ENCODE assay signal across 31 cellular contexts in the genomic region with DNA sequence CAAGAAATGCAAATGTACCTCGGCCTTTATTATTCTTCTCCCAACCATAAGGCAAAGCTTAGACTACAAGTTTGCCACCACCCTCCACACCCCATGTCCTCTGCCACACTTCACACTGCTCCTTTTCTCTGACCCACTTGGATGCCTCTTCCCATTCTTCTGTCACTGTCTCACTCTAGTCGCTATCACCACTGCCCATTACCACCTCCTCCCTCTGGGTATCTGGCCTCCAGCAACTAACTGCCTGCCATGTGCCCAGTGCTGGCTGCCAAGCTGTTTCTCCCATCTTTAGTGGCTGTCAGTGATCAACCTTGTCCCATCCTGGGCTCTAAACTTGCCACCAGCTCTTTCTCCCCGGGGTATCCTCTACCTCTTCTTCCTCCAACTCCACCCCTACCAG. TPM values are rescaled to one million over a fixed set of nuclear protein-coding genes. Genes with fewer than 3 reads are reported as not detected.
DNase-seq lines count a peak whose midpoint lies in the region; ATAC-seq and TF ChIP-seq lines count a peak whose summit lies in the region.
"Had no signal": no experiment of that assay in that cellular context is flagged by ENCODE, and none has a peak within 500 bp of the region (broad histone marks: within the 10 kb centered on the region; RNA-seq: fewer than 3 reads in every experiment).

No MANE protein-coding gene starts in this region.

- H3K9me3 ChIP-seq in mammary epithelial cell (replicated peaks; ENCODE audit: insufficient read depth, low read length) (no peaks in the 10 kb centered on the region), breast epithelium (no peaks in the 10 kb centered on the region), left ventricle myocardium inferior (replicated peaks) (no peaks in the 10 kb centered on the region)
- H3K9me3 ChIP-seq: A549, HAP-1, thoracic aorta had no signal

- H3K27me3 Mint-ChIP-seq in stimulated activated memory B cell treated with anti-CD40 and anti-IgM and Interleukin-4, amounts not matched to agents 10 μg/mL and 1 μg/mL and 100 μg/mL, for 72 hours, result peaks cover 7% of the 10 kb centered on the region
- H3K27me3 Mint-ChIP-seq in CD14-positive monocyte (ENCODE audit: low read depth in 3 of 3), result peaks cover 4 to 8% (median 5%) of the 10 kb centered on the region in 3 donors
- H3K27me3 Mint-ChIP-seq: activated naive CD8-positive, alpha-beta T cell treated with anti-CD3 and anti-CD28 coated beads, Interleukin-2, amount 50 U/mL, for 24 hours; activated T-cell treated with anti-CD3 and anti-CD28 coated beads, Interleukin-2, amount 50 U/mL, for 24 hours; naive B cell; stimulated activated naive CD8-positive, alpha-beta T cell treated with anti-CD3 and anti-CD28 coated beads, Interleukin-15, Interleukin-2, amounts not matched to agents 100 ng/mL and 50 ng/mL, for 24 hours had no signal

- dilution Hi-C loops in mammary epithelial cell (cut with HindIII; ENCODE audit: low sequenced_read_pairs), result loop anchor here (5.0 kb wide), 2 partner anchors 56 to 79 kb away; no protein-coding TSS in a partner anchor

- BruUV-seq in mammary epithelial cell (replicated peaks; lab: Mats Ljungman, UMichigan), result no TSS peak

- CTCF ChIA-PET in mammary epithelial cell (lab: Charles Lee; ENCODE audit: low non-redundant PET) (no interaction called here), RWPE1 (lab: Yijun Ruan, JAX) (no interaction called here)

- peaks cover 8% of the 10 kb centered on the region for H3K4me1 ChIP-seq in mammary epithelial cell (ENCODE audit: insufficient read depth, low read length)
- H3K4me1 ChIP-seq in breast epithelium, result no peaks in the 10 kb centered on the region
- H3K4me1 ChIP-seq in left ventricle myocardium inferior, result peaks cover 9% of the 10 kb centered on the region
- H3K4me1 ChIP-seq: A549, HAP-1 had no signal

- no peak overlapping the region for H3K4me2 ChIP-seq in mammary epithelial cell (ENCODE audit: insufficient read depth, low read depth, low read length)
- H3K4me2 ChIP-seq: A549, PC-9 had no signal

- H3K4me3 ChIP-seq in mammary epithelial cell (replicated peaks in 1 of 3; ENCODE audit: insufficient read depth in 1 of 3, low read depth in 2 of 3, low read length in 3 of 3) (no peak overlapping the region), breast epithelium (no peak overlapping the region), left ventricle myocardium inferior (no peak overlapping the region)
- H3K4me3 ChIP-seq: A549, HAP-1, PC-9, skin epidermis, thoracic aorta had no signal

- H3K79me2 ChIP-seq in mammary epithelial cell (ENCODE audit: insufficient read depth, low read length), result no peaks in the 10 kb centered on the region

- H3K36me3 ChIP-seq in mammary epithelial cell (ENCODE audit: insufficient read depth, low read length), result no peaks in the 10 kb centered on the region
- no peaks in the 10 kb centered on the region for H3K36me3 ChIP-seq in breast epithelium
- no peaks in the 10 kb centered on the region for H3K36me3 ChIP-seq in left ventricle myocardium inferior
- H3K36me3 ChIP-seq: HAP-1, thoracic aorta had no signal

- H2AFZ ChIP-seq in mammary epithelial cell (ENCODE audit: low read depth, low read length), result peak overlapping the region; percentile 27
- H2AFZ ChIP-seq: PC-9 had no signal

- H3K4me1 Mint-ChIP-seq in stimulated activated memory B cell treated with anti-CD40 and anti-IgM and Interleukin-4, amounts not matched to agents 10 μg/mL and 1 μg/mL and 100 μg/mL, for 72 hours, result peaks cover 18% of the 10 kb centered on the region
- peaks cover 10% of the 10 kb centered on the region for H3K4me1 Mint-ChIP-seq in CD14-positive monocyte

- TF ChIP-seq CTCF in mammary epithelial cell (conservative IDR thresholded peaks at IDR 0.05 in 1 of 2, IDR thresholded peaks at IDR 0.05 in 1 of 2; ENCODE audit: extremely low read depth in 1 of 2, insufficient read depth in 1 of 2, low read depth in 1 of 2, low read length in 2 of 2), result no peak
- TF ChIP-seq CTCF in breast epithelium (IDR thresholded peaks at IDR 0.05), result no peak
- no peak for TF ChIP-seq CTCF in RWPE1 (conservative IDR thresholded peaks at IDR 0.05; ENCODE audit: low read depth)
- no peak for TF ChIP-seq CTCF in left ventricle myocardium inferior (IDR thresholded peaks at IDR 0.05; ENCODE audit: borderline replicate concordance)
- TF ChIP-seq CTCF in CD14-positive monocyte (IDR thresholded peaks at IDR 0.05), result no peak

- no peak for TF ChIP-seq POLR2A in breast epithelium (IDR thresholded peaks at IDR 0.05)

- no peak overlapping the region for H3K27ac ChIP-seq in mammary epithelial cell (ENCODE audit: insufficient read depth, low read depth, low read length)
- H3K27ac ChIP-seq in breast epithelium, result no peak overlapping the region
- 0 out of 2 replicates have a peak overlapping the region, but pooled peaks have one; percentile 2 for H3K27ac ChIP-seq in RWPE1
- no peak overlapping the region for H3K27ac ChIP-seq in left ventricle myocardium inferior (replicated peaks)
- H3K27ac ChIP-seq: A549, PC-9, skin epidermis, thoracic aorta, VCaP had no signal

- POLR2A ChIA-PET in RWPE1 (lab: Yijun Ruan, JAX; ENCODE audit: low non-redundant PET), result no interaction called here

- H3K27me3 ChIP-seq in mammary epithelial cell (ENCODE audit: insufficient read depth, low read length) (no peaks in the 10 kb centered on the region), breast epithelium (no peaks in the 10 kb centered on the region), left ventricle myocardium inferior (ENCODE audit: low read depth) (no peaks in the 10 kb centered on the region)

- DNase-seq in mammary epithelial cell (no peak), breast epithelium (ENCODE audit: low spot score in 2 of 2) (no peak), RWPE1 (ENCODE audit: low spot score) (no peak), left ventricle myocardium inferior (peak; percentile 43), DMS114 treated with DMSO at 0.1 percent for 48 hours (lab: John Stamatoyannopoulos, UW; ENCODE audit: unreplicated experiment) (no peak), CD14-positive monocyte (ENCODE audit: low spot score) (no peak)
- DNase-seq: activated CD4-positive, alpha-beta T cell treated with anti-CD3 and anti-CD28 coated beads for 48 hours; activated effector memory CD4-positive, alpha-beta T cell treated with anti-CD3 and anti-CD28 coated beads, Interleukin-2, amount 50 U/mL, for 16 hours; activated naive CD8-positive, alpha-beta T cell treated with anti-CD3 and anti-CD28 coated beads, Interleukin-2, amount 50 U/mL, for 24 hours; activated T-cell treated with anti-CD3 and anti-CD28 coated beads, Interleukin-2, amount 50 U/mL, for 24 hours; caudate nucleus; cortex of kidney; DMS53; effector memory CD4-positive, alpha-beta T cell; Kasumi-1; naive B cell; NCI-H1436 treated with DMSO at 0.1 percent for 48 hours; NCI-H2081 treated with DMSO at 0.1 percent for 48 hours; NCI-H226; NCI-H69; PC-9; SHP77 had no signal

- WGBS in mammary epithelial cell (ENCODE audit: low coverage, missing lambda C conversion rate), result 42% methylated on average over 3 of the region's 3 CpGs

- intact Hi-C loops in mammary epithelial cell (cut with micrococcal nuclease), result loop anchor here (5.0 kb wide), 1 partner anchor 219 kb away; no protein-coding TSS in a partner anchor
- intact Hi-C loops in breast epithelium (cut with DNase I; ENCODE audit: low total_unique reads), result no loop called here
- intact Hi-C loops in left ventricle myocardium inferior (cut with micrococcal nuclease), result no loop called here
- intact Hi-C loops in CD14-positive monocyte (cut with micrococcal nuclease), result no loop called here

- in situ Hi-C loops in mammary epithelial cell (cut with MboI; ENCODE audit: low sequenced_read_pairs in 2 of 2), result no loop called here

- H3K4me3 Mint-ChIP-seq in stimulated activated memory B cell treated with anti-CD40 and anti-IgM and Interleukin-4, amounts not matched to agents 10 μg/mL and 1 μg/mL and 100 μg/mL, for 72 hours, result no peak overlapping the region
- no peak overlapping the region for H3K4me3 Mint-ChIP-seq in CD14-positive monocyte
- H3K4me3 Mint-ChIP-seq: activated naive CD8-positive, alpha-beta T cell treated with anti-CD3 and anti-CD28 coated beads, Interleukin-2, amount 50 U/mL, for 24 hours; activated T-cell treated with anti-CD3 and anti-CD28 coated beads, Interleukin-2, amount 50 U/mL, for 24 hours; mesothelial cell of epicardium; naive B cell; stimulated activated naive CD8-positive, alpha-beta T cell treated with anti-CD3 and anti-CD28 coated beads, Interleukin-15, Interleukin-2, amounts not matched to agents 100 ng/mL and 50 ng/mL, for 24 hours had no signal

- no peak overlapping the region for H3K9ac ChIP-seq in mammary epithelial cell (ENCODE audit: insufficient read depth, low read length)

- no peaks in the 10 kb centered on the region for H4K20me1 ChIP-seq in mammary epithelial cell (ENCODE audit: insufficient read depth, low read length)

- H3K27ac Mint-ChIP-seq in stimulated activated memory B cell treated with anti-CD40 and anti-IgM and Interleukin-4, amounts not matched to agents 10 μg/mL and 1 μg/mL and 100 μg/mL, for 72 hours, result peak overlapping the region; percentile 80
- peak overlapping the region in 1 of 7 donors; percentile 63 for H3K27ac Mint-ChIP-seq in CD14-positive monocyte
- H3K27ac Mint-ChIP-seq: activated naive CD8-positive, alpha-beta T cell treated with anti-CD3 and anti-CD28 coated beads, Interleukin-2, amount 50 U/mL, for 24 hours; activated T-cell treated with anti-CD3 and anti-CD28 coated beads, Interleukin-2, amount 50 U/mL, for 24 hours; mesothelial cell of epicardium; stimulated activated naive CD8-positive, alpha-beta T cell treated with anti-CD3 and anti-CD28 coated beads, Interleukin-15, Interleukin-2, amounts not matched to agents 100 ng/mL and 50 ng/mL, for 24 hours had no signal

- no peaks in the 10 kb centered on the region for H3K9me3 Mint-ChIP-seq in stimulated activated memory B cell treated with anti-CD40 and anti-IgM and Interleukin-4, amounts not matched to agents 10 μg/mL and 1 μg/mL and 100 μg/mL, for 72 hours
- no peaks in the 10 kb centered on the region for H3K9me3 Mint-ChIP-seq in CD14-positive monocyte
- H3K9me3 Mint-ChIP-seq: activated naive CD8-positive, alpha-beta T cell treated with anti-CD3 and anti-CD28 coated beads, Interleukin-2, amount 50 U/mL, for 24 hours; activated T-cell treated with anti-CD3 and anti-CD28 coated beads, Interleukin-2, amount 50 U/mL, for 24 hours; mesothelial cell of epicardium; stimulated activated naive CD8-positive, alpha-beta T cell treated with anti-CD3 and anti-CD28 coated beads, Interleukin-15, Interleukin-2, amounts not matched to agents 100 ng/mL and 50 ng/mL, for 24 hours had no signal

- no peak for ATAC-seq in stimulated activated memory B cell treated with anti-CD40 and anti-IgM and Interleukin-4, amounts not matched to agents 10 μg/mL and 1 μg/mL and 100 μg/mL, for 72 hours
- no peak for ATAC-seq in HG02759 (IDR thresholded peaks at IDR 0.05; ENCODE audit: unreplicated experiment)
- ATAC-seq: activated naive CD8-positive, alpha-beta T cell treated with anti-CD3 and anti-CD28 coated beads, Interleukin-2, amount 50 U/mL, for 24 hours had no signal

- H3K36me3 Mint-ChIP-seq in stimulated activated memory B cell treated with anti-CD40 and anti-IgM and Interleukin-4, amounts not matched to agents 10 μg/mL and 1 μg/mL and 100 μg/mL, for 72 hours, result no peaks in the 10 kb centered on the region
- no peaks in the 10 kb centered on the region for H3K36me3 Mint-ChIP-seq in CD14-positive monocyte
- H3K36me3 Mint-ChIP-seq: mesothelial cell of epicardium, naive B cell had no signal

RNA-seq across cellular contexts. Expression of a gene that starts 20.3 kb away (rescaled TPM):
- total RNA-seq in mammary epithelial cell (10 to 100 TPM; 41.8 to 59.7 TPM), breast epithelium (10 to 100 TPM; 47.0 to 64.1 (median 61.9) TPM), left ventricle myocardium inferior (37.6 TPM)
- polyA plus RNA-seq in mammary epithelial cell (47.1 TPM), CD14-positive monocyte (1 to 10 TPM; 2.6 to 3.9 TPM)
- 106 TPM for polyA minus RNA-seq in mammary epithelial cell

RNA-seq across cellular contexts. Expression of a gene that starts 42.2 kb away (rescaled TPM):
- total RNA-seq in mammary epithelial cell (100 to 1,000 TPM; 176 to 234 TPM), breast epithelium (10 to 100 TPM; 27.2 to 30.5 (median 28.1) TPM), left ventricle myocardium inferior (49.5 TPM)
- polyA plus RNA-seq in mammary epithelial cell (246 TPM), CD14-positive monocyte (not detected)
- polyA minus RNA-seq in mammary epithelial cell, result 113 TPM
